Comparison of ENCODE assay signal across 33 cellular contexts in the genomic region with DNA sequence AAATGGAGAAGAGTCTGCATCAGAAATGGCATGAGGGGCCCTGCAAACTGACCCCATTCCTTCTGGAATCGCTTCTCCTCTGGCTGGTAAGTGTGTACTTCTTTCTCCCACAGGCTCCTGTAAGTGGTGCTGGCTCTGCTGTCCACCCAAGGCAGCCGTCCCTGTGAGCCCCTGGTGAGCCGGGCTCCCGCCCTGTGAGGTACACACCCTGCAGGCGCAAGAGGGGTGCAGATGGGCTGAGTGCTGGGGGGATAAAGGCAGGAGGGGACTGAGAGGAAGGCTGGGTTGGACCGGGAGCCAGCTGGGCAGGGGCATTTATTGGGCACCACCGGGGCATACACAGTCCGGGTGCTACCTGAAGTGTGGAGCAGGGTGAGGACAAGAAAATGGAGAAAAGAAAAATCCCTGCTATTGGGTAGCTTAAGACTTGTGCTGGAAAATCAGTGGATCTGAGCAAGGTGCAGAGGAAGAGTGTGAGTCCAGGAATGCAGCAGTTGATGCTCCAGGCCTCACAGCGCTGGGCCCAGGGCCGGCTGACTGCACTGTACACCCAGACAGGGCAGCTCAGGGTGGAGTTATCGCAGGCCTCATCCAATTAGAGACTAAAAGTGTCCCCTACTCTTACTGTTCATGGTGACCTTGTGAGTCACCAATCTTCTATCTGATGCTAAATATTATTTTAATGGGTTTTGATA.
"Had no signal": no experiment of that assay in that cellular context is flagged by ENCODE, and none has a peak within 500 bp of the region (broad histone marks: within the 10 kb centered on the region; RNA-seq: fewer than 3 reads in every experiment).

No MANE protein-coding gene starts in this region.

- DNase-seq: activated B cell treated with CpG ODN at 0.5 μM for 24 hours; activated CD4-positive, alpha-beta T cell treated with anti-CD3 and anti-CD28 coated beads for 48 hours; activated CD4-positive, alpha-beta T cell treated with anti-CD3 and anti-CD28 coated beads, Interleukin-2, amount 50 U/mL, for 1 hour; activated CD4-positive, alpha-beta T cell treated with anti-CD3 and anti-CD28 coated beads, Interleukin-2, amount 50 U/mL, for 48 hours; activated CD8-positive, alpha-beta memory T cell treated with anti-CD3 and anti-CD28 coated beads, Interleukin-2, amount 50 U/mL, for 48 hours; activated gamma-delta T cell; activated naive CD4-positive, alpha-beta T cell; activated naive CD4-positive, alpha-beta T cell treated with anti-CD3 and anti-CD28 coated beads, Interleukin-2, amount 10 ng/mL, durations not matched to agents 7 days and 5 days; activated naive CD8-positive, alpha-beta T cell treated with anti-CD3 and anti-CD28 coated beads, Interleukin-2, amount 10 ng/mL, durations not matched to agents 7 days and 5 days; activated T-cell treated with anti-CD3 and anti-CD28 coated beads for 4 hours; activated T-cell treated with anti-CD3 and anti-CD28 coated beads, Interleukin-2, amount 50 U/mL, for 24 hours; activated T-cell treated with anti-CD3 and anti-CD28 coated beads, Interleukin-2, amount 50 U/mL, for 72 hours; brain microvascular endothelial cell; cortex of kidney; dermis blood vessel endothelial cell; effector CD4-positive, alpha-beta T cell; effector memory CD8-positive, alpha-beta T cell; erythroblast; foreskin keratinocyte; gastrocnemius medialis; glutamatergic neuron; heart left ventricle; T-helper 1 cell; T-helper 17 cell; T1000; WERI-Rb-1 had no signal

- H3K27me3 ChIP-seq: ascending aorta, brain microvascular endothelial cell, foreskin keratinocyte, gastrocnemius medialis had no signal

- H3K4me3 ChIP-seq: ascending aorta, esophagus muscularis mucosa, gastrocnemius medialis, heart left ventricle had no signal

- H3K27ac Mint-ChIP-seq: activated B cell treated with CpG ODN at 0.5 μM for 24 hours; activated naive CD4-positive, alpha-beta T cell treated with anti-CD3 and anti-CD28 coated beads, Interleukin-2, amount 10 ng/mL, durations not matched to agents 7 days and 5 days; activated naive CD4-positive, alpha-beta T cell treated with anti-CD3 and anti-CD28 coated beads, Interleukin-2, amount 50 U/mL, for 72 hours; activated naive CD8-positive, alpha-beta T cell treated with anti-CD3 and anti-CD28 coated beads, Interleukin-2, amount 10 ng/mL, durations not matched to agents 7 days and 5 days; activated T-cell treated with anti-CD3 and anti-CD28 coated beads, Interleukin-2, amount 50 U/mL, for 24 hours; activated T-cell treated with anti-CD3 and anti-CD28 coated beads, Interleukin-2, amount 50 U/mL, for 72 hours; effector memory CD8-positive, alpha-beta T cell; T-helper 17 cell; T-helper 2 cell treated with Interferon-gamma antibody and Interleukin-4, amounts not matched to agents 5 μg/mL and 100 μg/mL, for 36 hours had no signal

- H3K36me3 ChIP-seq: ascending aorta, brain microvascular endothelial cell, esophagus muscularis mucosa, gastrocnemius medialis, heart left ventricle, WERI-Rb-1 had no signal

- H3K9me3 Mint-ChIP-seq: activated B cell treated with CpG ODN at 0.5 μM for 24 hours; activated naive CD4-positive, alpha-beta T cell treated with anti-CD3 and anti-CD28 coated beads, Interleukin-2, amount 10 ng/mL, durations not matched to agents 7 days and 5 days; activated naive CD4-positive, alpha-beta T cell treated with anti-CD3 and anti-CD28 coated beads, Interleukin-2, amount 50 U/mL, for 72 hours; activated naive CD8-positive, alpha-beta T cell treated with anti-CD3 and anti-CD28 coated beads, Interleukin-2, amount 10 ng/mL, durations not matched to agents 7 days and 5 days; activated T-cell treated with anti-CD3 and anti-CD28 coated beads, Interleukin-2, amount 50 U/mL, for 24 hours; activated T-cell treated with anti-CD3 and anti-CD28 coated beads, Interleukin-2, amount 50 U/mL, for 72 hours; central memory CD8-positive, alpha-beta T cell; effector memory CD8-positive, alpha-beta T cell; T-helper 2 cell treated with Interferon-gamma antibody and Interleukin-4, amounts not matched to agents 5 μg/mL and 100 μg/mL, for 36 hours had no signal

- H3K4me1 Mint-ChIP-seq: activated naive CD4-positive, alpha-beta T cell treated with anti-CD3 and anti-CD28 coated beads, Interleukin-2, amount 10 ng/mL, durations not matched to agents 7 days and 5 days; activated naive CD8-positive, alpha-beta T cell treated with anti-CD3 and anti-CD28 coated beads, Interleukin-2, amount 10 ng/mL, durations not matched to agents 7 days and 5 days had no signal

- H3K4me1 ChIP-seq: ascending aorta, foreskin keratinocyte, gastrocnemius medialis had no signal

- H3K36me3 Mint-ChIP-seq: activated naive CD4-positive, alpha-beta T cell treated with anti-CD3 and anti-CD28 coated beads, Interleukin-2, amount 10 ng/mL, durations not matched to agents 7 days and 5 days; activated naive CD4-positive, alpha-beta T cell treated with anti-CD3 and anti-CD28 coated beads, Interleukin-2, amount 50 U/mL, for 72 hours; activated naive CD8-positive, alpha-beta T cell treated with anti-CD3 and anti-CD28 coated beads, Interleukin-2, amount 10 ng/mL, durations not matched to agents 7 days and 5 days had no signal

- ATAC-seq: activated CD4-positive, CD25-positive, alpha-beta regulatory T cell treated with anti-CD3 and anti-CD28 coated beads, Interleukin-2, amount 50 U/mL, for 24 hours; activated naive CD4-positive, alpha-beta T cell treated with anti-CD3 and anti-CD28 coated beads, Interleukin-2, amount 50 U/mL, for 72 hours; activated T-cell treated with anti-CD3 and anti-CD28 coated beads, Interleukin-2, amount 50 U/mL, for 72 hours; effector memory CD8-positive, alpha-beta T cell; foreskin keratinocyte; gastrocnemius medialis; heart left ventricle; T-helper 17 cell had no signal

- FAIRE-seq: bronchial epithelial cell had no signal

- H3K4me3 Mint-ChIP-seq: activated B cell treated with CpG ODN at 0.5 μM for 24 hours; activated naive CD4-positive, alpha-beta T cell treated with anti-CD3 and anti-CD28 coated beads, Interleukin-2, amount 10 ng/mL, durations not matched to agents 7 days and 5 days; activated naive CD8-positive, alpha-beta T cell treated with anti-CD3 and anti-CD28 coated beads, Interleukin-2, amount 10 ng/mL, durations not matched to agents 7 days and 5 days; activated T-cell treated with anti-CD3 and anti-CD28 coated beads, Interleukin-2, amount 50 U/mL, for 24 hours; activated T-cell treated with anti-CD3 and anti-CD28 coated beads, Interleukin-2, amount 50 U/mL, for 72 hours; central memory CD8-positive, alpha-beta T cell; T-helper 17 cell; T-helper 2 cell treated with Interferon-gamma antibody and Interleukin-4, amounts not matched to agents 5 μg/mL and 100 μg/mL, for 36 hours had no signal

- H3K9me3 ChIP-seq: ascending aorta, esophagus muscularis mucosa, gastrocnemius medialis, heart left ventricle had no signal

- H3K27ac ChIP-seq: ascending aorta, brain microvascular endothelial cell, esophagus muscularis mucosa, foreskin keratinocyte, gastrocnemius medialis, heart left ventricle, WERI-Rb-1 had no signal
